1 cellular context compared by ENCODE assay signal in genomic region chr3:169769287-169770181, GRCh38.
TF ChIP-seq lines count a peak whose summit lies in the region.

ACTRT3 (minus strand) TSS chr3:169769561; CDS start chr3:169769520, 41 bp downstream.

TF ChIP-seq in GM12878, 131 proteins besides CTCF, POLR2A, EP300 and RAD21 (continued from another document and continues in another):
- no peak for TF ChIP-seq ZBTB4 (CRISPR knock-in tag; IDR thresholded peaks at IDR 0.05)
- no peak for TF ChIP-seq MYC (IDR thresholded peaks at IDR 0.05; ENCODE audit: insufficient read depth, insufficient read length, insufficient replicate concordance, low read length, severe bottlenecking)
- TF ChIP-seq ESRRA (IDR thresholded peaks at IDR 0.05; ENCODE audit: low read length): no peak
- peak; percentile 75 for TF ChIP-seq PBX3 (IDR thresholded peaks at IDR 0.05; ENCODE audit: insufficient replicate concordance, low read depth, low read length)
- peak; percentile 30; the same call in 1 of the 2 replicates for TF ChIP-seq YY1 (IDR thresholded peaks at IDR 0.05; ENCODE audit: low read depth, low read length)
- TF ChIP-seq YBX1 (IDR thresholded peaks at IDR 0.05): no peak
- no peak for TF ChIP-seq NKRF (conservative IDR thresholded peaks at IDR 0.05)
- no peak for TF ChIP-seq TCF7 (IDR thresholded peaks at IDR 0.05; ENCODE audit: borderline replicate concordance)
- TF ChIP-seq NFIC (IDR thresholded peaks at IDR 0.05; ENCODE audit: low read depth, low read length): 0 out of 2 replicates have a peak, but pooled peaks have one; percentile 22
- TF ChIP-seq SPI1 (IDR thresholded peaks at IDR 0.05; ENCODE audit: borderline replicate concordance, insufficient read depth, low read depth, low read length): no peak
- no peak for TF ChIP-seq NRF1 (conservative IDR thresholded peaks at IDR 0.05; ENCODE audit: low read depth, low read length)
- TF ChIP-seq RFX5 (IDR thresholded peaks at IDR 0.05; ENCODE audit: low read depth, low read length): no peak
- no peak for TF ChIP-seq NR2C2 (IDR thresholded peaks at IDR 0.05; ENCODE audit: borderline replicate concordance, control insufficient read depth, insufficient read length, low read depth)
- no peak for TF ChIP-seq JUND (IDR thresholded peaks at IDR 0.05; ENCODE audit: low read depth, low read length)
- no peak for TF ChIP-seq ZNF622 (IDR thresholded peaks at IDR 0.05)
- TF ChIP-seq STAT3 (IDR thresholded peaks at IDR 0.05; ENCODE audit: low read depth, low read length): no peak
- no peak for TF ChIP-seq HCFC1 (IDR thresholded peaks at IDR 0.05; ENCODE audit: low read length)
- TF ChIP-seq REST (IDR thresholded peaks at IDR 0.05; ENCODE audit: low read depth, low read length): no peak
- TF ChIP-seq MTA2 (IDR thresholded peaks at IDR 0.05; ENCODE audit: low read depth): no peak
- no peak for TF ChIP-seq NR2F1 (conservative IDR thresholded peaks at IDR 0.05)
- no peak for TF ChIP-seq E2F8 (IDR thresholded peaks at IDR 0.05; ENCODE audit: low read depth, partially characterized antibody)
- TF ChIP-seq BCLAF1 (IDR thresholded peaks at IDR 0.05): no peak
- TF ChIP-seq IRF5 (IDR thresholded peaks at IDR 0.05; ENCODE audit: borderline replicate concordance): no peak
- no peak for TF ChIP-seq EZH2 (IDR thresholded peaks at IDR 0.05; ENCODE audit: borderline replicate concordance, control insufficient read depth, low read depth, low read length)
- TF ChIP-seq ZSCAN29 (IDR thresholded peaks at IDR 0.05): no peak
- no peak for TF ChIP-seq CHD2 (IDR thresholded peaks at IDR 0.05; ENCODE audit: borderline replicate concordance, low read depth, low read length)
- 0 out of 2 replicates have a peak, but pooled peaks have one; percentile 52 for TF ChIP-seq LARP7 (IDR thresholded peaks at IDR 0.05)
- TF ChIP-seq PAX5 (IDR thresholded peaks at IDR 0.05; ENCODE audit: borderline replicate concordance, low read depth, low read length): no peak
- no peak for TF ChIP-seq PAX8 (IDR thresholded peaks at IDR 0.05)
- no peak for TF ChIP-seq HDGF (IDR thresholded peaks at IDR 0.05)
- TF ChIP-seq CEBPZ (IDR thresholded peaks at IDR 0.05; ENCODE audit: low read depth, low read length): no peak
- TF ChIP-seq E4F1 (IDR thresholded peaks at IDR 0.05; ENCODE audit: borderline replicate concordance, partially characterized antibody): no peak
- no peak for TF ChIP-seq SUZ12 (IDR thresholded peaks at IDR 0.05; ENCODE audit: unreplicated experiment)
- no peak for TF ChIP-seq TCF12 (IDR thresholded peaks at IDR 0.05; ENCODE audit: low read depth, low read length)
